21 cellular contexts compared by ENCODE assay signal in genomic region chr5:92634883-92635282, GRCh38.
DNase-seq lines count a peak whose midpoint lies in the region; ATAC-seq and TF ChIP-seq lines count a peak whose summit lies in the region.
"Had no signal": no experiment of that assay in that cellular context is flagged by ENCODE, and none has a peak within 500 bp of the region (broad histone marks: within the 10 kb centered on the region; RNA-seq: fewer than 3 reads in every experiment).

No MANE protein-coding gene starts in this region.

- no peaks in the 10 kb centered on the region for H3K4me1 Mint-ChIP-seq in T-cell

- H3K9me3 ChIP-seq in testis = no peaks in the 10 kb centered on the region
- H3K9me3 ChIP-seq: A549, vagina had no signal

- TF ChIP-seq CTCF in testis (IDR thresholded peaks at IDR 0.05) = no peak

- no peak for TF ChIP-seq POLR2A in testis (IDR thresholded peaks at IDR 0.05)

- POLR2A ChIA-PET in T-cell (lab: Charles Lee) = no interaction called here

- peak; percentile 88 for ATAC-seq in left colon
- no peak for ATAC-seq in T-cell (replicated peaks in 1 of 4)
- no peak for ATAC-seq in GM19467 (IDR thresholded peaks at IDR 0.05; ENCODE audit: unreplicated experiment)
- ATAC-seq in GM18870 (IDR thresholded peaks at IDR 0.05; ENCODE audit: unreplicated experiment) = no peak
- ATAC-seq: A549; activated CD8-positive, alpha-beta T cell treated with anti-CD3 and anti-CD28 coated beads for 36 hours; HepG2 had no signal

- H3K9me3 Mint-ChIP-seq in T-cell = peaks cover 0 to 10% (median 9%) of the 10 kb centered on the region in 3 donors

- H3K4me3 Mint-ChIP-seq in T-cell = no peak overlapping the region
- H3K4me3 Mint-ChIP-seq: activated CD8-positive, alpha-beta T cell treated with anti-CD3 and anti-CD28 coated beads for 36 hours had no signal

- H3K27ac ChIP-seq in testis = no peak overlapping the region
- H3K27ac ChIP-seq: A549; BLaER1 treated with 17β-estradiol and CSF1 and Interleukin-3, amounts not matched to agents 10 nM and 100 nM; vagina; WERI-Rb-1 had no signal

- intact Hi-C loops in left colon (cut with DNase I, micrococcal nuclease) (no loop called here), testis (cut with DNase I; ENCODE audit: low total_unique reads) (no loop called here)

- peak; percentile 86 for DNase-seq in COR-L47 (lab: John Stamatoyannopoulos, UW)
- peak; percentile 96 for DNase-seq in NCI-H146 (lab: John Stamatoyannopoulos, UW)
- peak; percentile 99 for DNase-seq in NCI-H748 (lab: John Stamatoyannopoulos, UW; ENCODE audit: unreplicated experiment)
- peak in 1 of 2 donors; percentile 15 for DNase-seq in left colon
- no peak for DNase-seq in T-cell
- DNase-seq in testis = no peak
- DNase-seq: activated CD8-positive, alpha-beta T cell treated with anti-CD3 and anti-CD28 coated beads for 36 hours; activated naive CD4-positive, alpha-beta T cell; activated T-cell treated with anti-CD3 and anti-CD28 coated beads, Interleukin-2, amount 50 U/mL, for 1 hour; amniotic stem cell; foreskin melanocyte; NCI-H2171 treated with DMSO at 0.1 percent for 48 hours; stimulated activated CD4-positive, alpha-beta T cell treated with anti-CD3 and anti-CD28 coated beads, Interleukin-12 subunit alpha, Interleukin-12 subunit beta, amount 100 ng/mL, for 4 hours; stimulated activated CD8-positive, alpha-beta memory T cell treated with anti-CD3 and anti-CD28 coated beads, Interleukin-4, amount 100 ng/mL, for 48 hours; WERI-Rb-1 had no signal

- CTCF ChIA-PET in T-cell (lab: Charles Lee) = no interaction called here

- H3K27ac Mint-ChIP-seq in T-cell = no peak overlapping the region
- H3K27ac Mint-ChIP-seq: activated CD8-positive, alpha-beta T cell treated with anti-CD3 and anti-CD28 coated beads for 36 hours had no signal

- H3K36me3 Mint-ChIP-seq in T-cell = no peaks in the 10 kb centered on the region

- no peak overlapping the region for H3K4me3 ChIP-seq in testis
- H3K4me3 ChIP-seq: A549; BLaER1 treated with 17β-estradiol and CSF1 and Interleukin-3, amounts not matched to agents 10 nM and 100 nM; vagina had no signal

- no peaks in the 10 kb centered on the region for H3K27me3 ChIP-seq in testis
- H3K27me3 ChIP-seq: BLaER1 treated with 17β-estradiol and CSF1 and Interleukin-3, amounts not matched to agents 10 nM and 100 nM; vagina had no signal

- H3K4me1 ChIP-seq in testis = no peaks in the 10 kb centered on the region
- H3K4me1 ChIP-seq: BLaER1 treated with 17β-estradiol and CSF1 and Interleukin-3, amounts not matched to agents 10 nM and 100 nM; vagina had no signal

- H3K27me3 Mint-ChIP-seq in T-cell = no peaks in the 10 kb centered on the region
- H3K27me3 Mint-ChIP-seq: activated CD8-positive, alpha-beta T cell treated with anti-CD3 and anti-CD28 coated beads for 36 hours had no signal

- WGBS in testis, 2 donors = 86 to 88% methylated on average over 11 of the region's 11 CpGs

- no peaks in the 10 kb centered on the region for H3K36me3 ChIP-seq in testis (ENCODE audit: low read depth, missing control alignments)
- H3K36me3 ChIP-seq: BLaER1 treated with 17β-estradiol and CSF1 and Interleukin-3, amounts not matched to agents 10 nM and 100 nM; vagina; WERI-Rb-1 had no signal

Comparison
In these comparisons a context has a peak if more than half of its experiments do, and no peak if none do; other contexts are left out.
1. DNase-seq: peak in COR-L47 (single experiment), NCI-H146 (single experiment) and NCI-H748 (single experiment); none in T-cell (0 of 34) and testis (single experiment).